ENCODE assay signal across 10 cellular contexts in the genomic region with DNA sequence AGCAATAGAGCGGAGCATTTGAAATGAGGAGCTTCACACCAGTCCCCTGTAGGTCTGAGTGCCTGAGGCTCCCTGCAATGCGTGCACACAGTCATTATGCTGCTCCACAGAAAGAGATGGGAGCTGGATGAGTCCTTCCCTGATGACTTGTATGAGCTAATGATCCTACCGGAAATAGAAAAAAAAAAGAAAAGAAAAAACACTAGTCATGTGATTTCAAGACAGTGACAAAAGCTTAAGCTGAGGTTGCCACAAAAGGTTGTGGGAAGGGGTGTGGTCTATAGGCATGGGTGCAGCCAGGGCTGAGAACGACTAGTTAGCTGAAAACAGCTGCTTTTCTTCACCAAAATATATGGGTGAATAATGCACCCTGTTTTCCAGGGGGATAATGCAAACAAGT.
DNase-seq lines count a peak whose midpoint lies in the region; ATAC-seq, FAIRE-seq and TF ChIP-seq lines count a peak whose summit lies in the region.
"Had no signal": no experiment of that assay in that cellular context is flagged by ENCODE, and none has a peak within 500 bp of the region (broad histone marks: within the 10 kb centered on the region; RNA-seq: fewer than 3 reads in every experiment).

No MANE protein-coding gene starts in this region.

- peak; percentile 14 for DNase-seq in stimulated activated CD8-positive, alpha-beta memory T cell treated with anti-CD3 and anti-CD28 coated beads, Interleukin-12 subunit alpha, Interleukin-12 subunit beta, amount 100 ng/mL, for 1 hour (ENCODE audit: low read depth)
- DNase-seq in stimulated activated CD8-positive, alpha-beta memory T cell treated with anti-CD3 and anti-CD28 coated beads, Interleukin-4, amount 100 ng/mL, for 48 hours: no peak
- DNase-seq in activated T-cell treated with anti-CD3 and anti-CD28 coated beads for 24 hours (ENCODE audit: low read depth) (peak; percentile 9), NCI-H187 treated with DMSO at 0.1 percent for 48 hours (lab: John Stamatoyannopoulos, UW) (no peak), GM12892 (ENCODE audit: insufficient read length) (no peak), GM12891 (ENCODE audit: insufficient read length, low spot score) (no peak)
- DNase-seq: ovary had no signal

- FAIRE-seq in GM12892 (lab: Jason Lieb, UNC): no peak
- no peak for FAIRE-seq in GM12891 (lab: Jason Lieb, UNC)
- FAIRE-seq: HTR-8/SVneo had no signal

- ATAC-seq in esophagus mucosa: peak; percentile 63
- no peak for ATAC-seq in GM18502 (IDR thresholded peaks at IDR 0.05; ENCODE audit: poor library complexity, unreplicated experiment)

- TF ChIP-seq POLR2A in GM12892 (IDR thresholded peaks at IDR 0.05; ENCODE audit: low read depth, low read length) (no peak), GM12891 (IDR thresholded peaks at IDR 0.05; ENCODE audit: low read depth, low read length) (no peak)

TF ChIP-seq in GM12891, 5 proteins besides CTCF, POLR2A, EP300 and RAD21:
- TF ChIP-seq POLR2AphosphoS5 (IDR thresholded peaks at IDR 0.05; ENCODE audit: low read depth, low read length): no peak
- no peak for TF ChIP-seq POU2F2 (IDR thresholded peaks at IDR 0.05; ENCODE audit: low read depth, low read length)
- TF ChIP-seq SPI1 (IDR thresholded peaks at IDR 0.05; ENCODE audit: low read depth, low read length): no peak
- TF ChIP-seq TAF1 (IDR thresholded peaks at IDR 0.05; ENCODE audit: low read depth, low read length): no peak
- TF ChIP-seq PAX5 (IDR thresholded peaks at IDR 0.05; ENCODE audit: insufficient read depth, low read length, severe bottlenecking): no peak

Comparison
In these comparisons a context has a peak if more than half of its experiments do, and no peak if none do; other contexts are left out.
1. DNase-seq: peak in stimulated activated CD8-positive, alpha-beta memory T cell treated with anti-CD3 and anti-CD28 coated beads, Interleukin-12 subunit alpha, Interleukin-12 subunit beta, amount 100 ng/mL, for 1 hour (single experiment) and activated T-cell treated with anti-CD3 and anti-CD28 coated beads for 24 hours (single experiment); none in stimulated activated CD8-positive, alpha-beta memory T cell treated with anti-CD3 and anti-CD28 coated beads, Interleukin-4, amount 100 ng/mL, for 48 hours (single experiment), NCI-H187 treated with DMSO at 0.1 percent for 48 hours (single experiment), GM12892 (single experiment) and GM12891 (single experiment).